In the genomic region with DNA sequence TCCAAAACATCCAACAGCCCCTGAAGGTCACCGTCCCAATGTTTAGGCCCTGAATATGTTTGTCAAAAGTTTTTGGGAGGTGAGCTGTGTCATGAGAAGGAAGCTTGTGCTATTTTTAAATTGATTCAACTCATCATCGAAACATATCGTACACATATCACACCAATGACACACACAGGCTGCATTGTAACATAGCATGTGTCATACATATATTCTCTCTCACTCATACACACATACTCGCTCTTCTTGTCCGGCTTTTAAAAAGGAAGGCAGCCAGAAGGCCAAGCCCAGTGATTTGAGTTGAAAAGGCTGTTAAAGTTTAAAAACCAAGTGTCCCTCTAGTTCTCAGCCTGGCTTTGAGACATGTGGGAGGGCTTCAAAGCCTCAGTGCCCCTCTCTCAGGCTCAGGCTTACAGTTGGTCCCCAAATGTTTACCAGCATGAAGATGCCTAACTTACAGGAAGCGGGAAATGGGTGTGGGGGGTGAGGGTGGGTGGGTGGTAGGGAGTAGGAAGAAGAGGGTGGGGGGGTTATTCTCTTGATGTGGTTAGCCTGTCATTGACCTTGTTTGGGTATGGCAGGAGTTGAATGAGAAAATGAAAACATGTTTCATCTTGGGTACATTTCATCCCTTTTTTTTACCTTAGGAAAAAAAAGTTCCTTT, we compare ENCODE assay signal across 14 cellular contexts. TPM values are rescaled to one million over a fixed set of nuclear protein-coding genes. Genes with fewer than 3 reads are reported as not detected.
DNase-seq lines count a peak whose midpoint lies in the region; ATAC-seq lines count a peak whose summit lies in the region.
"Had no signal": no experiment of that assay in that cellular context is flagged by ENCODE, and none has a peak within 500 bp of the region (broad histone marks: within the 10 kb centered on the region; RNA-seq: fewer than 3 reads in every experiment).

No MANE protein-coding gene starts in this region.

- no peak for ATAC-seq in activated naive CD8-positive, alpha-beta T cell treated with anti-CD3 and anti-CD28 coated beads, Interleukin-2, amount 10 ng/mL, durations not matched to agents 7 days and 5 days (ENCODE audit: low read depth)
- no peak for ATAC-seq in HG03159 (IDR thresholded peaks at IDR 0.05; ENCODE audit: unreplicated experiment)

- H3K27me3 Mint-ChIP-seq in activated naive CD8-positive, alpha-beta T cell treated with anti-CD3 and anti-CD28 coated beads, Interleukin-2, amount 10 ng/mL, durations not matched to agents 7 days and 5 days: peaks cover 38% of the 10 kb centered on the region
- peaks cover 0 to 6% (median 2%) of the 10 kb centered on the region in 3 donors for H3K27me3 Mint-ChIP-seq in immature natural killer cell (ENCODE audit: low read depth in 3 of 3)

- H3K4me3 Mint-ChIP-seq in activated naive CD8-positive, alpha-beta T cell treated with anti-CD3 and anti-CD28 coated beads, Interleukin-2, amount 10 ng/mL, durations not matched to agents 7 days and 5 days: peak overlapping the region; percentile 41
- no peak overlapping the region for H3K4me3 Mint-ChIP-seq in immature natural killer cell

- H3K36me3 ChIP-seq in MG63: no peaks in the 10 kb centered on the region
- H3K36me3 ChIP-seq in effector memory CD4-positive, alpha-beta T cell (ENCODE audit: control insufficient read depth, insufficient read depth, low read length): no peaks in the 10 kb centered on the region
- H3K36me3 ChIP-seq: thoracic aorta had no signal

- no peak overlapping the region for H3K4me3 ChIP-seq in MG63
- H3K4me3 ChIP-seq in effector memory CD4-positive, alpha-beta T cell (ENCODE audit: insufficient read depth, low read depth, low read length, poor library complexity, severe bottlenecking): no peak overlapping the region
- H3K4me3 ChIP-seq: thoracic aorta had no signal

- H3K27ac Mint-ChIP-seq in activated naive CD8-positive, alpha-beta T cell treated with anti-CD3 and anti-CD28 coated beads, Interleukin-2, amount 10 ng/mL, durations not matched to agents 7 days and 5 days: no peak overlapping the region
- peak overlapping the region in 5 of 6 donors; percentile 0 to 77 (median 55) for H3K27ac Mint-ChIP-seq in immature natural killer cell

- no peaks in the 10 kb centered on the region for H3K9me3 ChIP-seq in MG63
- H3K9me3 ChIP-seq in effector memory CD4-positive, alpha-beta T cell (ENCODE audit: control insufficient read depth, low read length): no peaks in the 10 kb centered on the region
- H3K9me3 ChIP-seq: thoracic aorta had no signal

- no peak overlapping the region for H3K27ac ChIP-seq in effector memory CD4-positive, alpha-beta T cell (ENCODE audit: insufficient read depth, low read length, poor library complexity, severe bottlenecking)
- H3K27ac ChIP-seq: thoracic aorta had no signal

- no peaks in the 10 kb centered on the region for H3K27me3 ChIP-seq in MG63
- H3K27me3 ChIP-seq in effector memory CD4-positive, alpha-beta T cell (replicated peaks; ENCODE audit: control insufficient read depth, insufficient read depth, low read length, poor library complexity, severe bottlenecking): no peaks in the 10 kb centered on the region

- H3K4me1 Mint-ChIP-seq in activated naive CD8-positive, alpha-beta T cell treated with anti-CD3 and anti-CD28 coated beads, Interleukin-2, amount 10 ng/mL, durations not matched to agents 7 days and 5 days: peaks cover 41% of the 10 kb centered on the region
- H3K4me1 Mint-ChIP-seq in immature natural killer cell: peaks cover 49 to 54% of the 10 kb centered on the region in 2 donors

- peak; percentile 44 for DNase-seq in AG20443 (ENCODE audit: low spot score)
- DNase-seq in HCEC 1CT: peak; percentile 94
- DNase-seq in activated naive CD8-positive, alpha-beta T cell treated with anti-CD3 and anti-CD28 coated beads, Interleukin-2, amount 10 ng/mL, durations not matched to agents 7 days and 5 days: no peak
- DNase-seq in immature natural killer cell: no peak
- DNase-seq in NCI-H2081 (lab: John Stamatoyannopoulos, UW): no peak
- DNase-seq in MG63: no peak
- DNase-seq in effector memory CD4-positive, alpha-beta T cell: no peak
- DNase-seq: H7; islet precursor cell; MV-4-11; NCI-H69; stimulated activated CD4-positive, alpha-beta T cell treated with anti-CD3 and anti-CD28 coated beads, Interleukin-2, amount 100 ng/mL, for 48 hours had no signal

- no peaks in the 10 kb centered on the region for H3K9me3 Mint-ChIP-seq in activated naive CD8-positive, alpha-beta T cell treated with anti-CD3 and anti-CD28 coated beads, Interleukin-2, amount 10 ng/mL, durations not matched to agents 7 days and 5 days
- H3K9me3 Mint-ChIP-seq in immature natural killer cell: no peaks in the 10 kb centered on the region

- POLR2A ChIA-PET in activated naive CD8-positive, alpha-beta T cell treated with anti-CD3 and anti-CD28 coated beads, Interleukin-2, amount 10 ng/mL, durations not matched to agents 7 days and 5 days (lab: Charles Lee): interaction anchor here (0.9 kb wide), 1 partner anchor 15 kb away, joined by 3 read pairs; no protein-coding TSS in a partner anchor

- H3K36me3 Mint-ChIP-seq in activated naive CD8-positive, alpha-beta T cell treated with anti-CD3 and anti-CD28 coated beads, Interleukin-2, amount 10 ng/mL, durations not matched to agents 7 days and 5 days: no peaks in the 10 kb centered on the region
- H3K36me3 Mint-ChIP-seq in immature natural killer cell: no peaks in the 10 kb centered on the region

- peaks cover 49% of the 10 kb centered on the region for H3K4me1 ChIP-seq in effector memory CD4-positive, alpha-beta T cell (ENCODE audit: control insufficient read depth, insufficient read depth, low read length, poor library complexity, severe bottlenecking)

RNA-seq across cellular contexts. Expression of gene PRDM1, which starts 3.3 kb away (rescaled TPM):
- total RNA-seq in activated naive CD8-positive, alpha-beta T cell treated with anti-CD3 and anti-CD28 coated beads, Interleukin-2, amount 10 ng/mL, durations not matched to agents 7 days and 5 days: 10 to 100 TPM; 20.2 to 21.1 TPM
- polyA plus RNA-seq in immature natural killer cell: 10 to 100 TPM; 25.3 to 77.0 (median 33.0) TPM
- total RNA-seq in MG63 (2014; rRNA removed; shearing (Covaris generic); ENCODE audit: low replicate concordance): not detected in 2 replicates

Comparison
In these comparisons a context has a peak if more than half of its experiments do, and no peak if none do; other contexts are left out.
1. DNase-seq: peak in AG20443 (single experiment) and HCEC 1CT (single experiment); none in activated naive CD8-positive, alpha-beta T cell treated with anti-CD3 and anti-CD28 coated beads, Interleukin-2, amount 10 ng/mL, durations not matched to agents 7 days and 5 days (single experiment), immature natural killer cell (0 of 3), NCI-H2081 (0 of 2), MG63 (single experiment) and effector memory CD4-positive, alpha-beta T cell (0 of 3).
2. RNA of gene PRDM1, which starts 3.3 kb away (total RNA-seq): 20.2 to 21.1 TPM in activated naive CD8-positive, alpha-beta T cell treated with anti-CD3 and anti-CD28 coated beads, Interleukin-2, amount 10 ng/mL, durations not matched to agents 7 days and 5 days; not detected in MG63; every median in the first group is over 10 times any median in the second.